8 cellular contexts compared by ENCODE assay signal in the genomic region with DNA sequence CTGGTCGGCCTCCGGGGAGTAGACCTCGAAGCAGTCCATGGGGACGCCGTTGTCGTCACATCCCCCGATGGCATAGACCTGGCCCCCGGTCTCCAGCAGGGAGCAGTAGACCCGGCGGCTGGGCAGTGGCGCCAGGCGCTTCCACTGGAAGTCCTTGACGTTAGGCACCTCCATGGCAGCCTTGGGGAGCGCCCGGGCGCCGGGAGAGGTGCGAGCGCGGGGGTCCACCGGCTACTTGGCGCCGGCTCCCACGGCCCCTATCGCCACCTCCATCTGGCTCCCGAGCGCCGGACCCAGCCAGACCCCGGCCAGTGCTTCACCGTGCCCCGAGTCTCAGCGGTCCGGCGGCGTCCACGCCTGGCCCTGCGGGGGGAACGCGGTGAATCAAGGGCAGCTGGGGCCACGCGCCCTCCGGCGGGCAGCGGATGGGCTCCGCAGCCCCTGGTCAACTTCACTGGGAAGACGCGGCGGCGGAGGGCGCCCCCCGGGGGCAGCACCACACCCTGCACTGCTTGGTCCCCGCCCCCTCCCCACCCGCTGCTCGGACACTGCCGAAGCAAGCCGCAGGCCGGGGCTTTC. TPM values are rescaled to one million over a fixed set of nuclear protein-coding genes. Genes with fewer than 3 reads are reported as not detected.
A peak's percentile ranks its signal among the peaks of the same experiment; 100 is the strongest.
DNase-seq lines count a peak whose midpoint lies in the region; ATAC-seq and TF ChIP-seq lines count a peak whose summit lies in the region.

No MANE protein-coding gene starts in this region.

- H3K9me3 Mint-ChIP-seq in MCF 10A (ENCODE audit: unreplicated experiment): no peaks in the 10 kb centered on the region

- no peaks in the 10 kb centered on the region for H3K36me3 ChIP-seq in breast epithelium
- H3K36me3 ChIP-seq in lower lobe of right lung: no peaks in the 10 kb centered on the region
- H3K36me3 ChIP-seq in upper lobe of right lung: no peaks in the 10 kb centered on the region

- TF ChIP-seq CTCF in breast epithelium (IDR thresholded peaks at IDR 0.05): no peak
- TF ChIP-seq CTCF in MCF 10A (IDR thresholded peaks at IDR 0.05; ENCODE audit: unreplicated experiment): no peak
- peak; percentile 30 for TF ChIP-seq CTCF in choroid plexus epithelial cell (conservative IDR thresholded peaks at IDR 0.05; ENCODE audit: low read depth, low read length)
- TF ChIP-seq CTCF in lower lobe of right lung (IDR thresholded peaks at IDR 0.05): peak; percentile 9
- TF ChIP-seq CTCF in upper lobe of right lung (IDR thresholded peaks at IDR 0.05): peak; percentile 20

- no peak overlapping the region for H3K27ac ChIP-seq in breast epithelium
- no peak overlapping the region for H3K27ac ChIP-seq in lower lobe of right lung
- H3K27ac ChIP-seq in upper lobe of right lung: no peak overlapping the region

- no TSS peak for BruUV-seq in MCF 10A (replicated peaks; lab: Mats Ljungman, UMichigan)

- H3K27ac Mint-ChIP-seq in MCF 10A (ENCODE audit: low read depth, unreplicated experiment): no peak overlapping the region

- POLR2A ChIA-PET in MCF 10A (lab: Yijun Ruan, JAX): no interaction called here

- CTCF ChIA-PET in MCF 10A (lab: Yijun Ruan, JAX): interaction anchor here (0.8 to 1.7 kb wide), 5 partner anchors 10 to 181 kb away, joined by 3 to 8 read pairs (median 6); no protein-coding TSS in a partner anchor

- H3K4me3 Mint-ChIP-seq in MCF 10A (ENCODE audit: unreplicated experiment): no peak overlapping the region

- H3K27me3 ChIP-seq in breast epithelium (peaks cover 3 to 18% of the 10 kb centered on the region in 2 donors), lower lobe of right lung (ENCODE audit: low read depth) (peaks cover 45% of the 10 kb centered on the region), upper lobe of right lung (peaks cover 39% of the 10 kb centered on the region)

- ATAC-seq in lower lobe of right lung (peak; percentile 41 to 60), upper lobe of right lung (peak; percentile 46), HG02970 (IDR thresholded peaks at IDR 0.05; ENCODE audit: low FRiP score, unreplicated experiment) (no peak), HG03378 (IDR thresholded peaks at IDR 0.05; ENCODE audit: unreplicated experiment) (no peak)

- peaks cover 12% of the 10 kb centered on the region for H3K4me1 Mint-ChIP-seq in MCF 10A (ENCODE audit: insufficient read depth, unreplicated experiment)

- H3K4me3 ChIP-seq in breast epithelium (peak overlapping the region; percentile 10 to 65 (median 44)), choroid plexus epithelial cell (ENCODE audit: low read depth, low read length) (peak overlapping the region; percentile 20), lower lobe of right lung (peak overlapping the region; percentile 42), upper lobe of right lung (peak overlapping the region; percentile 28)

- no peaks in the 10 kb centered on the region for H3K36me3 Mint-ChIP-seq in MCF 10A (ENCODE audit: insufficient read depth, unreplicated experiment)

- no peak for TF ChIP-seq POLR2A in breast epithelium (IDR thresholded peaks at IDR 0.05)

- peaks cover 0 to 7% of the 10 kb centered on the region in 2 donors for H3K4me1 ChIP-seq in breast epithelium
- H3K4me1 ChIP-seq in lower lobe of right lung: peaks cover 15% of the 10 kb centered on the region
- H3K4me1 ChIP-seq in upper lobe of right lung: peaks cover 12% of the 10 kb centered on the region

- intact Hi-C loops in breast epithelium (cut with DNase I; ENCODE audit: low total_unique reads) (no loop called here), MCF 10A (cut with micrococcal nuclease) (no loop called here), lower lobe of right lung (cut with DNase I) (no loop called here), upper lobe of right lung (cut with DNase I) (loop anchor here (10.0 kb wide), 1 partner anchor 181 kb away; no protein-coding TSS in a partner anchor)

- no peak for DNase-seq in breast epithelium (ENCODE audit: low spot score in 2 of 2)
- no peak for DNase-seq in MCF 10A (ENCODE audit: unreplicated experiment)
- DNase-seq in choroid plexus epithelial cell (ENCODE audit: low read depth): no peak
- DNase-seq in lower lobe of right lung: no peak
- peak; percentile 72 for DNase-seq in upper lobe of right lung
- DNase-seq in GM19240 (ENCODE audit: insufficient read length, low spot score): no peak

- H3K9me3 ChIP-seq in breast epithelium (no peaks in the 10 kb centered on the region), lower lobe of right lung (no peaks in the 10 kb centered on the region), upper lobe of right lung (no peaks in the 10 kb centered on the region)

- peaks cover 12% of the 10 kb centered on the region for H3K27me3 Mint-ChIP-seq in MCF 10A (ENCODE audit: insufficient read depth, unreplicated experiment)

RNA-seq across cellular contexts. Expression of a gene that starts 13.2 kb away (rescaled TPM):
- total RNA-seq in breast epithelium (not detected), MCF 10A (2022) (not detected in 2 replicates), lower lobe of right lung (0.97 TPM), upper lobe of right lung (0.78 TPM)

RNA-seq across cellular contexts. Expression of a gene that starts 22.0 kb away (rescaled TPM):
- total RNA-seq in breast epithelium (1 to 10 TPM in 2 of 3 donors, under 1 TPM in 1; 0.98 to 2.2 (median 1.1) TPM), MCF 10A (2022) (2.8 and 6.0 TPM in 2 replicates), lower lobe of right lung (6.8 TPM), upper lobe of right lung (8.8 TPM)

Comparison
In these comparisons a context has a peak if more than half of its experiments do, and no peak if none do; other contexts are left out.
1. CTCF ChIP-seq: peak in choroid plexus epithelial cell (single experiment), lower lobe of right lung (single experiment) and upper lobe of right lung (single experiment); none in breast epithelium (0 of 3) and MCF 10A (single experiment).
2. ATAC-seq: peak in lower lobe of right lung (2 of 2) and upper lobe of right lung (single experiment); none in HG02970 (single experiment) and HG03378 (single experiment).
3. Peak in every context shown above with its lines, with median percentiles within 50 percentile points of each other: H3K4me3 ChIP-seq.